Comparison of ENCODE assay signal across 5 cellular contexts in genomic region chrX:48356315-48357094, GRCh38. TPM values are rescaled to one million over a fixed set of nuclear protein-coding genes. Genes with fewer than 3 reads are reported as not detected.
"Had no signal": no experiment of that assay in that cellular context is flagged by ENCODE, and none has a peak within 500 bp of the region (broad histone marks: within the 10 kb centered on the region; RNA-seq: fewer than 3 reads in every experiment).

Gene SSX3, minus strand, starts transcription at chrX:48356703. Its CDS starts 1,454 bp downstream, at chrX:48355249.

RNA-seq across cellular contexts. Expression of gene SSX3, which starts in this region (rescaled TPM):
- total RNA-seq: GM23248, H4, H7, HFFc6, IMR-90 had no signal
